ENCODE assay signal across 10 cellular contexts in the genomic region with DNA sequence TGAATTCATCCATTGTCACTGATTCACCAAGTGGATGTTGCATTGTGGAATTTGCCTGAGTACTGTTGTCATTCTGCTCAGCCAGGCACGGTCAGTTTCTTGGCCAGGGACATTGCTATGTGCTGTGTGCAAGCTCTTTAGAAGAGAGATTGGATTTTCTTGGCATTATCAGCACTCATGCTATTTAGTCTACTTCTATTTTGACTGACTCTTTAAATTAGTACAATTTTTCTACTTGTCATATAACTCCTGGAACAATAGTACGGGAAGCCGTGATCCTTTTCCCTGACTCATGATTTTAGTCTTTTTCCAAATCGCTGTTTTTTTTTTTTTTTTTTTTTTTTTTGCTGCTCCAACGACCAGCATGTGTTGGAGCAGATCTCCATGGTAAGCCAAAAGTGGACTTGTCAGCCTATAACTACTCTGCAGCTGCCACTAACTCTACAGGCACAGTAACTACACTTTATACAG.
A peak's percentile ranks its signal among the peaks of the same experiment; 100 is the strongest.
DNase-seq lines count a peak whose midpoint lies in the region; ATAC-seq and TF ChIP-seq lines count a peak whose summit lies in the region.
"Had no signal": no experiment of that assay in that cellular context is flagged by ENCODE, and none has a peak within 500 bp of the region (broad histone marks: within the 10 kb centered on the region; RNA-seq: fewer than 3 reads in every experiment).

No MANE protein-coding gene starts in this region.

- peaks cover 0 to 91% of the 10 kb centered on the region in 2 donors for H3K36me3 ChIP-seq in left lung
- H3K36me3 ChIP-seq in subcutaneous abdominal adipose tissue (ENCODE audit: control insufficient read depth in 5 of 5, insufficient read depth in 5 of 5, low read length in 5 of 5), result peaks cover 16 to 27% (median 21%) of the 10 kb centered on the region in 5 donors

- ATAC-seq in left lung (peak; percentile 46), HG02678 (IDR thresholded peaks at IDR 0.05; ENCODE audit: unreplicated experiment) (no peak), HG03159 (IDR thresholded peaks at IDR 0.05; ENCODE audit: unreplicated experiment) (no peak)

- H3K27ac ChIP-seq in cingulate gyrus (ENCODE audit: low read depth, low read length), result peak overlapping the region; percentile 42
- H3K27ac ChIP-seq in left lung, result peak overlapping the region; percentile 43 to 66
- H3K27ac ChIP-seq in subcutaneous abdominal adipose tissue (ENCODE audit: low read depth, low read length), result peak overlapping the region; percentile 34
- H3K27ac ChIP-seq: A549 had no signal

- no peak for TF ChIP-seq CTCF in left lung (IDR thresholded peaks at IDR 0.05)

- no peak overlapping the region for H3K4me3 ChIP-seq in left lung
- H3K4me3 ChIP-seq in subcutaneous abdominal adipose tissue (ENCODE audit: low read depth in 1 of 5, low read length in 5 of 5), result no peak overlapping the region
- H3K4me3 ChIP-seq: A549 had no signal

- no peaks in the 10 kb centered on the region for H3K27me3 Mint-ChIP-seq in activated CD4-positive, alpha-beta T cell treated with anti-CD3 and anti-CD28 coated beads, Interleukin-2, amount 10 ng/mL, durations not matched to agents 24 days and 14 days

- H3K9me3 ChIP-seq in left lung (no peaks in the 10 kb centered on the region), subcutaneous abdominal adipose tissue (ENCODE audit: control insufficient read depth in 5 of 5, low read length in 5 of 5) (no peaks in the 10 kb centered on the region)
- H3K9me3 ChIP-seq: A549 had no signal

- peaks cover 77% of the 10 kb centered on the region for H3K36me3 Mint-ChIP-seq in activated CD4-positive, alpha-beta T cell treated with anti-CD3 and anti-CD28 coated beads, Interleukin-2, amount 10 ng/mL, durations not matched to agents 24 days and 14 days (ENCODE audit: low read depth)

- peak overlapping the region; percentile 92 for H3K27ac Mint-ChIP-seq in activated CD4-positive, alpha-beta T cell treated with anti-CD3 and anti-CD28 coated beads, Interleukin-2, amount 10 ng/mL, durations not matched to agents 24 days and 14 days

- intact Hi-C loops in activated CD4-positive, alpha-beta T cell treated with anti-CD3 and anti-CD28 coated beads, Interleukin-2, amount 10 ng/mL, durations not matched to agents 24 days and 14 days (cut with micrococcal nuclease), result loop anchor here (10.0 kb wide), 1 partner anchor 329 kb away; no protein-coding TSS in a partner anchor
- intact Hi-C loops in left lung (cut with DNase I), result no loop called here

- H3K4me1 ChIP-seq in left lung (peaks cover 0 to 16% of the 10 kb centered on the region in 2 donors), subcutaneous abdominal adipose tissue (ENCODE audit: control insufficient read depth in 5 of 5, insufficient read depth in 5 of 5, low read length in 5 of 5) (peaks cover 0 to 10% (median 5%) of the 10 kb centered on the region in 5 donors)

- H3K27me3 ChIP-seq in left lung, result no peaks in the 10 kb centered on the region
- no peaks in the 10 kb centered on the region for H3K27me3 ChIP-seq in subcutaneous abdominal adipose tissue (ENCODE audit: control insufficient read depth in 5 of 5, insufficient read depth in 4 of 5, low read length in 5 of 5)

- peaks cover 68% of the 10 kb centered on the region for H3K4me1 Mint-ChIP-seq in activated CD4-positive, alpha-beta T cell treated with anti-CD3 and anti-CD28 coated beads, Interleukin-2, amount 10 ng/mL, durations not matched to agents 24 days and 14 days

- H3K4me3 Mint-ChIP-seq in activated CD4-positive, alpha-beta T cell treated with anti-CD3 and anti-CD28 coated beads, Interleukin-2, amount 10 ng/mL, durations not matched to agents 24 days and 14 days, result peak overlapping the region; percentile 70

- no peak overlapping the region for H3K9ac ChIP-seq in subcutaneous abdominal adipose tissue (ENCODE audit: low read length in 5 of 5)

- H3K9me3 Mint-ChIP-seq in activated CD4-positive, alpha-beta T cell treated with anti-CD3 and anti-CD28 coated beads, Interleukin-2, amount 10 ng/mL, durations not matched to agents 24 days and 14 days, result peaks cover 3% of the 10 kb centered on the region

- DNase-seq in activated CD4-positive, alpha-beta T cell treated with anti-CD3 and anti-CD28 coated beads, Interleukin-2, amount 10 ng/mL, durations not matched to agents 24 days and 14 days, result no peak
- no peak for DNase-seq in activated CD4-positive, alpha-beta T cell treated with anti-CD3 and anti-CD28 coated beads for 4 hours
- DNase-seq in left lung, result no peak
- DNase-seq in NCI-H2196 (lab: John Stamatoyannopoulos, UW; ENCODE audit: unreplicated experiment), result no peak
- DNase-seq: NCI-H1092 had no signal
